Comparison of ENCODE assay signal across 9 cellular contexts in the genomic region with DNA sequence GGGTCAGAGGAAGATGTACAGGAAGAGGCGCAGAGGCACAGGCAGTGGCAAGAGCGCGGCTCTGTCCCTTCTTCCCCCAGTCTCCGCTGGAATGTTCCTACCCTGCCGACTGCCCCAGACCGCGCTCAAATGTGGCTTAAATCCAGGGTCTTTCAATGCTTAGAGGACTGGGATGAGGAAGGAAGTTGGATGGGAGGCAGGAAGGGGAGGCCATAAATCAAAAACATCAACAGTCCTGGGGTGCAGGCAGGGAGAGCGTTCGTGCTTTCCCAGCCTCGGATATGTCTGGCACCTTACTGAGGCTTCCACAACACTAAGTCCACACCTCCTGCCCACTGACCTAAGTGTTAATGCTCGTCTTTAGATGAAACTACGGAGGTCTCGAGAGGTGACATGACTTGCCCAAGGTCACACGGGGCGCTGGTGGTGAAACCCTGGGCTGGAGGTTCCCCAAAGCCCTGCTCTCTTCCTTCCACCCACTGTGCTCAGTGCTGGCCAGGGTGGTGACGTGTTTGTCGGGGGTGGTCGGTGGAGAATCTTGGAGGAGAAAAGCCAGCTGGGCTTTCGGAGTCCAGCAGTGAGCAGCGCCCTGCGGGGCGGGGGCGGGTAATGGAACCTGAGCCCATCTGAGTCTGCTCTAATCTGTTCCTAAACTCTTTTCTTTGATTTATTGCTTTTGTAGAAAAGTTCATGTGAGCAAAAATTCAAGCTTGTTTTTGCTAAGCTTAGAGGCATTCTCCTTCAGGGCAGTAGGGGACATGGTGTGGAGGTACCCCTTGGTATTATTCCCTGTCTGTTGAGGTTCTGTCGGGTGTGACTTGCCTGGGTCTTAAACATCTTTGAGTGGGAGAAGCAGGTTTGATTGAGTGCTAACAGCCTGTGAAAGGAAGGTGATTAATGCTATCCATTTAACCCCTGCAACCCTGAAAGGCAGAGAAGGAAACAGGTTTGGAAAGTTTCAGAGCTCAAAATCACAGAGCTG. TPM values are rescaled to one million over a fixed set of nuclear protein-coding genes. Genes with fewer than 3 reads are reported as not detected.
DNase-seq lines count a peak whose midpoint lies in the region; ATAC-seq and TF ChIP-seq lines count a peak whose summit lies in the region.
"Had no signal": no experiment of that assay in that cellular context is flagged by ENCODE, and none has a peak within 500 bp of the region (broad histone marks: within the 10 kb centered on the region; RNA-seq: fewer than 3 reads in every experiment).

No MANE protein-coding gene starts in this region.

- H3K4me3 Mint-ChIP-seq in Calu3 (ENCODE audit: low read depth, unreplicated experiment) (peak overlapping the region; percentile 68), neural progenitor cell (no peak overlapping the region)

- peaks cover 7% of the 10 kb centered on the region for H3K36me3 Mint-ChIP-seq in Calu3 (ENCODE audit: insufficient read depth, unreplicated experiment)
- H3K36me3 Mint-ChIP-seq in neural progenitor cell: no peaks in the 10 kb centered on the region

- peaks cover 4% of the 10 kb centered on the region; the same call in 1 of the 2 replicates for H3K36me3 ChIP-seq in RWPE2 (ENCODE audit: low read depth)
- no peaks in the 10 kb centered on the region for H3K36me3 ChIP-seq in gastroesophageal sphincter
- no peaks in the 10 kb centered on the region for H3K36me3 ChIP-seq in neural progenitor cell
- no peaks in the 10 kb centered on the region for H3K36me3 ChIP-seq in prostate gland

- BruUV-seq in Calu3 (replicated peaks; lab: Mats Ljungman, UMichigan): no TSS peak

- no peak overlapping the region for H3K9ac ChIP-seq in neural progenitor cell

- no peaks in the 10 kb centered on the region for H3K4me1 ChIP-seq in RWPE2 (ENCODE audit: insufficient read depth, poor library complexity, severe bottlenecking)
- peaks cover 0 to 10% (median 0%) of the 10 kb centered on the region in 3 donors for H3K4me1 ChIP-seq in gastroesophageal sphincter
- peaks cover 14% of the 10 kb centered on the region for H3K4me1 ChIP-seq in neural progenitor cell
- no peaks in the 10 kb centered on the region for H3K4me1 ChIP-seq in prostate gland (replicated peaks)

- no peaks in the 10 kb centered on the region for H3K9me3 ChIP-seq in RWPE2 (ENCODE audit: severe bottlenecking)
- H3K9me3 ChIP-seq in gastroesophageal sphincter: peaks cover 0 to 3% (median 0%) of the 10 kb centered on the region in 3 donors
- no peaks in the 10 kb centered on the region for H3K9me3 ChIP-seq in neural progenitor cell (ENCODE audit: low read depth)
- H3K9me3 ChIP-seq in prostate gland: no peaks in the 10 kb centered on the region

- CTCF ChIA-PET in Calu3 (lab: Charles Lee): interaction anchor here (0.6 to 1.4 kb wide), 5 partner anchors 15 to 44 kb away, joined by 3 to 7 read pairs (median 3); a partner anchor contains a TSS

- peak overlapping the region; percentile 57 for H3K4me2 ChIP-seq in neural progenitor cell

- no peak for DNase-seq in Calu3
- no peak for DNase-seq in RWPE2 (ENCODE audit: low spot score)
- peak; percentile 21 for DNase-seq in neural progenitor cell (ENCODE audit: low spot score)
- no peak for DNase-seq in prostate gland (ENCODE audit: low spot score)
- DNase-seq: stimulated activated CD8-positive, alpha-beta memory T cell treated with anti-CD3 and anti-CD28 coated beads, Interleukin-4, amount 100 ng/mL, for 48 hours had no signal

- no peaks in the 10 kb centered on the region for H4K20me1 ChIP-seq in neural progenitor cell (ENCODE audit: low read depth)

- H3K27me3 Mint-ChIP-seq in Calu3 (ENCODE audit: unreplicated experiment): no peaks in the 10 kb centered on the region
- peaks cover 15% of the 10 kb centered on the region for H3K27me3 Mint-ChIP-seq in neural progenitor cell (ENCODE audit: insufficient read depth, low read depth)

- H3K4me3 ChIP-seq in RWPE2 (ENCODE audit: severe bottlenecking) (peak overlapping the region; percentile 44), gastroesophageal sphincter (peak overlapping the region in 1 of 2 donors; percentile 33), neural progenitor cell (no peak overlapping the region), prostate gland (peak overlapping the region in 1 of 2 donors; percentile 3)

- peaks cover 8% of the 10 kb centered on the region for H3F3A ChIP-seq in neural progenitor cell (ENCODE audit: low read depth)

- no peak for TF ChIP-seq CTCF in Calu3 (IDR thresholded peaks at IDR 0.05; ENCODE audit: unreplicated experiment)
- TF ChIP-seq CTCF in RWPE2 (IDR thresholded peaks at IDR 0.05; ENCODE audit: poor library complexity, severe bottlenecking): no peak
- no peak for TF ChIP-seq CTCF in gastroesophageal sphincter (IDR thresholded peaks at IDR 0.05)
- no peak for TF ChIP-seq CTCF in neural progenitor cell (IDR thresholded peaks at IDR 0.05)
- no peak for TF ChIP-seq CTCF in prostate gland (IDR thresholded peaks at IDR 0.05)

- H3K27ac Mint-ChIP-seq in Calu3 (ENCODE audit: unreplicated experiment) (peak overlapping the region; percentile 66), neural progenitor cell (no peak overlapping the region)

- H3K27ac ChIP-seq in RWPE2 (ENCODE audit: poor library complexity, severe bottlenecking) (peak overlapping the region; percentile 74), gastroesophageal sphincter (peak overlapping the region in 3 of 4 donors; percentile 68 to 75 (median 73)), neural progenitor cell (no peak overlapping the region), prostate gland (peak overlapping the region in 1 of 2 donors; percentile 36)

- ATAC-seq in RWPE2 (ENCODE audit: low read depth) (peak; percentile 7; the same call in 1 of the 3 replicates), gastroesophageal sphincter (peak; percentile 45), HG02973 (IDR thresholded peaks at IDR 0.05; ENCODE audit: unreplicated experiment) (no peak), HG02763 (IDR thresholded peaks at IDR 0.05; ENCODE audit: unreplicated experiment) (no peak), GM18502 (IDR thresholded peaks at IDR 0.05; ENCODE audit: poor library complexity, unreplicated experiment) (no peak)

- H3K9me3 Mint-ChIP-seq in Calu3 (ENCODE audit: low read depth, unreplicated experiment) (no peaks in the 10 kb centered on the region), neural progenitor cell (no peaks in the 10 kb centered on the region)

- TF ChIP-seq POLR2A in gastroesophageal sphincter (IDR thresholded peaks at IDR 0.05) (no peak), prostate gland (IDR thresholded peaks at IDR 0.05) (no peak)

- H3K27me3 ChIP-seq in RWPE2 (ENCODE audit: insufficient read depth, poor library complexity, severe bottlenecking) (no peaks in the 10 kb centered on the region), gastroesophageal sphincter (peaks cover 87% of the 10 kb centered on the region), neural progenitor cell (no peaks in the 10 kb centered on the region), prostate gland (replicated peaks; ENCODE audit: insufficient read depth) (peaks cover 4% of the 10 kb centered on the region)

- WGBS in gastroesophageal sphincter (ENCODE audit: low coverage in 1 of 2), 2 donors: 2 to 10% methylated on average over 8 to 9 of the region's 24 CpGs
- whole genome bisulfite sequencing in prostate gland: 10% methylated on average over 24 of the region's 24 CpGs

- H3K4me1 Mint-ChIP-seq in Calu3 (ENCODE audit: low read depth, unreplicated experiment): peaks cover 10% of the 10 kb centered on the region
- H3K4me1 Mint-ChIP-seq in neural progenitor cell: peaks cover 13% of the 10 kb centered on the region

- no peaks in the 10 kb centered on the region for H3K79me2 ChIP-seq in neural progenitor cell (ENCODE audit: low read depth)

- intact Hi-C loops in Calu3 (cut with micrococcal nuclease; ENCODE audit: unreplicated experiment) (no loop called here), prostate gland (cut with DNase I) (no loop called here)

- no peak for TF ChIP-seq EP300 in gastroesophageal sphincter (IDR thresholded peaks at IDR 0.05)

- H2AFZ ChIP-seq in neural progenitor cell (replicated peaks): peak overlapping the region; percentile 77

RNA-seq across cellular contexts. Expression of a gene that starts 0.7 kb away (rescaled TPM):
- total RNA-seq in Calu3 (2022): 7.4 and 9.0 TPM in 2 replicates
- total RNA-seq in gastroesophageal sphincter: 1 to 10 TPM in 2 of 4 donors, under 1 TPM in 1, not detected in 1; 0.96 to 4.3 (median 3.1) TPM
- total RNA-seq in neural progenitor cell (ENCODE audit: low replicate concordance): 0.64 and 0.96 TPM in 2 replicates
- total RNA-seq in prostate gland: under 1 TPM in 1 of 2 donors, not detected in 1; 0.59 TPM

RNA-seq across cellular contexts. Expression of a gene that starts 37.2 kb away (rescaled TPM):
- not detected in 2 replicates for total RNA-seq in Calu3 (2022)
- total RNA-seq in gastroesophageal sphincter: 1 to 10 TPM in 2 of 4 donors, under 1 TPM in 2; 0.62 to 1.3 (median 1.1) TPM
- total RNA-seq in neural progenitor cell (ENCODE audit: low replicate concordance): 0.09 TPM in 1 of 2 replicates, not detected in the other
- under 1 TPM; 0.68 to 0.85 TPM for total RNA-seq in prostate gland

RNA-seq across cellular contexts. Expression of a gene that starts 43.6 kb away (rescaled TPM):
- 11.2 and 11.9 TPM in 2 replicates for total RNA-seq in Calu3 (2022)
- total RNA-seq in gastroesophageal sphincter: 100 to 1,000 TPM; 148 to 269 (median 203) TPM
- total RNA-seq in neural progenitor cell (ENCODE audit: low replicate concordance): 13.3 and 21.6 TPM in 2 replicates
- total RNA-seq in prostate gland: 100 to 1,000 TPM; 115 to 136 TPM

Comparison
In these comparisons a context has a peak if more than half of its experiments do, and no peak if none do; other contexts are left out.
1. ATAC-seq: peak in RWPE2 (single experiment) and gastroesophageal sphincter (single experiment); none in HG02973 (single experiment), HG02763 (single experiment) and GM18502 (single experiment).